ENCODE assay signal across 8 cellular contexts in the genomic region with DNA sequence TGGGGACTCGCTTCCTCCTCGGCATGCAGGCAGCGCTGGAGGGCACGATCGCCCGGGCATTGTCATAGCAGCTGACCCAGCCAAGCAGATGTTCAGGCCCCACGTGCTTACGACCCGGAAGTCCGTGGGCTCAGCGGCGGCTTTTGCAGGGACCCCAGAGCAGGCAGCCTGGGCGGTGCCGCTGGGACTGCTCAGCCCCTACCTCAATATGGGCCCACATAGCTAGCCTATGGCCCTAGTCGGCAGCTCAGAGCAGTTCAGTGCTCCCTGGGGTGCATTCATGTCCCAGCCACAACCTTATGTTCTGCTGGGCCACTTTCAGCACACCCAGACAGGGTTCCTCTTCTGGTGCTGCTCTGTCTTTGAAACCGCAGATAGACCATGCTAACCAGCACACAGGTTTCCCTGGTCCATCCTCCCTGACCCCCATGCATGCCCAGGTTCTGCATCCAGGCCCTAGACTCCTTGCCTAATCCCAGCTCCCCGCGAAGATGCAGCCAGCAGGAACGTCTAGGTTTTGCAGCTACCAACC. TPM values are rescaled to one million over a fixed set of nuclear protein-coding genes. Genes with fewer than 3 reads are reported as not detected.
DNase-seq lines count a peak whose midpoint lies in the region; ATAC-seq, FAIRE-seq and TF ChIP-seq lines count a peak whose summit lies in the region.

No MANE protein-coding gene starts in this region.

- H2AFZ ChIP-seq in endothelial cell of umbilical vein (ENCODE audit: low read depth, low read length) = peak overlapping the region; percentile 90

- POLR2A ChIA-PET in activated CD4-positive, alpha-beta memory T cell treated with anti-CD3 and anti-CD28 coated beads for 36 hours (lab: Charles Lee) = interaction anchor here (0.7 to 5.7 kb wide), 9 partner anchors 11 to 201 kb away, joined by 3 to 87 read pairs (median 4); a partner anchor contains a TSS
- POLR2A ChIA-PET in endothelial cell of umbilical vein (lab: Charles Lee) = interaction anchor here (1.0 to 2.1 kb wide), 2 partner anchors 11 to 156 kb away, joined by 3 to 29 read pairs; a partner anchor contains a TSS

- H4K20me1 ChIP-seq in endothelial cell of umbilical vein (replicated peaks; ENCODE audit: control insufficient read depth, extremely low read depth, insufficient read depth, low read length) = no peaks in the 10 kb centered on the region

- no peak overlapping the region for H3K9ac ChIP-seq in endothelial cell of umbilical vein (replicated peaks; ENCODE audit: extremely low read depth, insufficient read depth, low read length)

- DNase-seq in CD1c-positive myeloid dendritic cell (ENCODE audit: extremely low spot score) = peak; percentile 90
- DNase-seq in activated CD4-positive, alpha-beta memory T cell treated with anti-CD3 and anti-CD28 coated beads for 36 hours = peak; percentile 84
- DNase-seq in endothelial cell of umbilical vein (ENCODE audit: low read depth, low spot score) = peak; percentile 39
- DNase-seq in stimulated activated CD8-positive, alpha-beta memory T cell treated with anti-CD3 and anti-CD28 coated beads, Interleukin-7, amount 100 ng/mL, for 48 hours (ENCODE audit: extremely low read depth in 1 of 2, low read depth in 1 of 2) = peak; percentile 62 to 69
- no peak for DNase-seq in NCI-H82 (lab: John Stamatoyannopoulos, UW)

- no peaks in the 10 kb centered on the region for H3K36me3 Mint-ChIP-seq in activated CD4-positive, alpha-beta memory T cell treated with anti-CD3 and anti-CD28 coated beads for 36 hours

- CTCF ChIA-PET in activated CD4-positive, alpha-beta memory T cell treated with anti-CD3 and anti-CD28 coated beads for 36 hours (lab: Charles Lee) = interaction anchor here (1.0 to 2.7 kb wide), 8 partner anchors 34 to 830 kb away, joined by 3 to 15 read pairs (median 6); a partner anchor contains a TSS
- CTCF ChIA-PET in endothelial cell of umbilical vein (lab: Charles Lee) = interaction anchor here (0.9 to 1.6 kb wide), 5 partner anchors 10 to 830 kb away, joined by 3 to 6 read pairs (median 3); a partner anchor contains a TSS

- intact Hi-C loops in activated CD4-positive, alpha-beta memory T cell treated with anti-CD3 and anti-CD28 coated beads for 36 hours (cut with micrococcal nuclease) = loop anchor here (1.0 kb wide), 1 partner anchor 10 kb away; a partner anchor contains a TSS
- intact Hi-C loops in endothelial cell of umbilical vein (cut with micrococcal nuclease) = loop anchor here (1.0 to 2.0 kb wide), 2 partner anchors 9 to 26 kb away; no protein-coding TSS in a partner anchor

- no peaks in the 10 kb centered on the region for H3K79me2 ChIP-seq in endothelial cell of umbilical vein (ENCODE audit: control insufficient read depth, insufficient read depth, low read length)

- H3K4me2 ChIP-seq in endothelial cell of umbilical vein (ENCODE audit: insufficient read depth, low read length) = peak overlapping the region; percentile 65

- H3K9me3 Mint-ChIP-seq in activated CD4-positive, alpha-beta memory T cell treated with anti-CD3 and anti-CD28 coated beads for 36 hours = no peaks in the 10 kb centered on the region

- no peak overlapping the region for H3K27ac ChIP-seq in endothelial cell of umbilical vein (ENCODE audit: insufficient read depth, low read depth, low read length)
- H3K27ac ChIP-seq in muscle layer of duodenum (ENCODE audit: low read length) = peak overlapping the region; percentile 51

- H3K4me1 Mint-ChIP-seq in activated CD4-positive, alpha-beta memory T cell treated with anti-CD3 and anti-CD28 coated beads for 36 hours (ENCODE audit: low read depth) = peaks cover 12% of the 10 kb centered on the region

- peak overlapping the region in 2 of 3 experiments; percentile 34 to 53 for H3K4me3 ChIP-seq in endothelial cell of umbilical vein (replicated peaks in 1 of 3; ENCODE audit: insufficient read depth in 1 of 3, low read depth in 1 of 3, low read length in 3 of 3)
- peak overlapping the region; percentile 69 to 73 for H3K4me3 ChIP-seq in muscle layer of duodenum (ENCODE audit: low read depth in 1 of 2, low read length in 2 of 2)

- dilution Hi-C loops in endothelial cell of umbilical vein (cut with MboI; ENCODE audit: extremely low pct_ligation_motif_present, low sequenced_read_pairs) = no loop called here

- peak overlapping the region; percentile 82 for H3K4me3 Mint-ChIP-seq in activated CD4-positive, alpha-beta memory T cell treated with anti-CD3 and anti-CD28 coated beads for 36 hours

- no peak for FAIRE-seq in endothelial cell of umbilical vein (lab: Jason Lieb, UNC)

- H3K36me3 ChIP-seq in endothelial cell of umbilical vein (ENCODE audit: control insufficient read depth in 2 of 2, extremely low read depth in 1 of 2, insufficient read depth in 2 of 2, low read length in 2 of 2) (no peaks in the 10 kb centered on the region), muscle layer of duodenum (ENCODE audit: control insufficient read depth in 1 of 2, insufficient read depth in 2 of 2, low read length in 2 of 2) (no peaks in the 10 kb centered on the region)

- H3K9me3 ChIP-seq in endothelial cell of umbilical vein (replicated peaks; ENCODE audit: control insufficient read depth, insufficient read depth, low read length) (no peaks in the 10 kb centered on the region), muscle layer of duodenum (ENCODE audit: control insufficient read depth in 1 of 2, low read length in 2 of 2) (no peaks in the 10 kb centered on the region)

- TF ChIP-seq POLR2A in endothelial cell of umbilical vein (IDR thresholded peaks at IDR 0.05; ENCODE audit: low read depth, low read length) = no peak

- no peaks in the 10 kb centered on the region for H3K27me3 Mint-ChIP-seq in activated CD4-positive, alpha-beta memory T cell treated with anti-CD3 and anti-CD28 coated beads for 36 hours

- peak overlapping the region; percentile 88 for H3K27ac Mint-ChIP-seq in activated CD4-positive, alpha-beta memory T cell treated with anti-CD3 and anti-CD28 coated beads for 36 hours

- no TSS peak for BruUV-seq in endothelial cell of umbilical vein (replicated peaks; lab: Mats Ljungman, UMichigan)

- H3K4me1 ChIP-seq in endothelial cell of umbilical vein (ENCODE audit: control insufficient read depth, extremely low read depth, insufficient read depth, low read length) (peaks cover 6% of the 10 kb centered on the region), muscle layer of duodenum (ENCODE audit: control insufficient read depth in 1 of 2, insufficient read depth in 2 of 2, low read length in 2 of 2) (peaks cover 0 to 5% of the 10 kb centered on the region in 2 donors)

- H3K27me3 ChIP-seq in endothelial cell of umbilical vein (ENCODE audit: control insufficient read depth in 2 of 2, insufficient read depth in 2 of 2, low read length in 2 of 2) (no peaks in the 10 kb centered on the region), muscle layer of duodenum (ENCODE audit: low read depth, low read length) (no peaks in the 10 kb centered on the region)

- no peak for TF ChIP-seq CTCF in endothelial cell of umbilical vein (IDR thresholded peaks at IDR 0.05; ENCODE audit: extremely low read depth in 1 of 2, insufficient read depth in 1 of 2, low read depth in 1 of 2, low read length in 2 of 2)

- ATAC-seq in GM19397 (IDR thresholded peaks at IDR 0.05; ENCODE audit: unreplicated experiment) (peak; percentile 92), HG03565 (IDR thresholded peaks at IDR 0.05; ENCODE audit: unreplicated experiment) (peak; percentile 80)

- no peaks in the 10 kb centered on the region for H3K9me1 ChIP-seq in endothelial cell of umbilical vein (replicated peaks; ENCODE audit: control insufficient read depth, extremely low read depth, insufficient read depth, low read length)

TF ChIP-seq in endothelial cell of umbilical vein, 7 proteins besides CTCF, POLR2A, EP300 and RAD21 (continues in another document):
- TF ChIP-seq GATA2 (IDR thresholded peaks at IDR 0.05; ENCODE audit: insufficient read depth, insufficient read length, low read depth, low read length) = no peak
- TF ChIP-seq, protein P1, sequence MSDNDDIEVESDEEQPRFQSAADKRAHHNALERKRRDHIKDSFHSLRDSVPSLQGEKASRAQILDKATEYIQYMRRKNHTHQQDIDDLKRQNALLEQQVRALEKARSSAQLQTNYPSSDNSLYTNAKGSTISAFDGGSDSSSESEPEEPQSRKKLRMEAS (IDR thresholded peaks at IDR 0.05; ENCODE audit: insufficient read depth, insufficient read length) = peak; percentile 84

RNA-seq across cellular contexts. Expression of a gene that starts 10.4 kb away (rescaled TPM):
- total RNA-seq in activated CD4-positive, alpha-beta memory T cell treated with anti-CD3 and anti-CD28 coated beads for 36 hours = 100 to 1,000 TPM; 390 to 393 TPM
- 260 and 282 TPM in 2 replicates for total RNA-seq in endothelial cell of umbilical vein
- 255 and 401 TPM in 2 replicates for polyA plus RNA-seq in endothelial cell of umbilical vein
- polyA plus RNA-seq in endothelial cell of umbilical vein (2011; cell fraction: cytosol; rRNA removed) = 252 and 274 TPM in 2 replicates
- polyA plus RNA-seq in endothelial cell of umbilical vein (2011; cell fraction: nucleus; rRNA removed) = 925 and 1,304 TPM in 2 replicates
- 354 and 358 TPM in 2 replicates for polyA plus RNA-seq in endothelial cell of umbilical vein (2012)
- 312 and 381 TPM in 2 replicates for polyA minus RNA-seq in endothelial cell of umbilical vein
- polyA minus RNA-seq in endothelial cell of umbilical vein (2011; cell fraction: cytosol; rRNA and poly(A)+ RNA removed) = 231 TPM
- 447 and 547 TPM in 2 replicates for polyA minus RNA-seq in endothelial cell of umbilical vein (2011; cell fraction: nucleus; rRNA and poly(A)+ RNA removed)

RNA-seq across cellular contexts. Expression of a gene that starts 33.3 kb away (rescaled TPM):
- total RNA-seq in activated CD4-positive, alpha-beta memory T cell treated with anti-CD3 and anti-CD28 coated beads for 36 hours = 100 to 1,000 TPM; 118 to 127 TPM
- 29.1 and 33.7 TPM in 2 replicates for total RNA-seq in endothelial cell of umbilical vein
- polyA plus RNA-seq in endothelial cell of umbilical vein = 4.6 and 6.2 TPM in 2 replicates
- polyA plus RNA-seq in endothelial cell of umbilical vein (2011; cell fraction: cytosol; rRNA removed) = 13.1 and 15.5 TPM in 2 replicates
- 28.0 and 36.6 TPM in 2 replicates for polyA plus RNA-seq in endothelial cell of umbilical vein (2011; cell fraction: nucleus; rRNA removed)
- polyA plus RNA-seq in endothelial cell of umbilical vein (2012) = 18.1 and 27.7 TPM in 2 replicates
- polyA minus RNA-seq in endothelial cell of umbilical vein = 6.2 and 6.3 TPM in 2 replicates
- polyA minus RNA-seq in endothelial cell of umbilical vein (2011; cell fraction: cytosol; rRNA and poly(A)+ RNA removed) = 25.2 TPM
- 7.2 and 10.0 TPM in 2 replicates for polyA minus RNA-seq in endothelial cell of umbilical vein (2011; cell fraction: nucleus; rRNA and poly(A)+ RNA removed)

RNA-seq across cellular contexts. Expression of a gene that starts 55.8 kb away (rescaled TPM):
- not detected for total RNA-seq in activated CD4-positive, alpha-beta memory T cell treated with anti-CD3 and anti-CD28 coated beads for 36 hours
- not detected in 2 replicates for total RNA-seq in endothelial cell of umbilical vein
- polyA plus RNA-seq in endothelial cell of umbilical vein = not detected in 2 replicates
- polyA plus RNA-seq in endothelial cell of umbilical vein (2011; cell fraction: cytosol; rRNA removed) = not detected in 2 replicates
- polyA plus RNA-seq in endothelial cell of umbilical vein (2011; cell fraction: nucleus; rRNA removed) = not detected in 2 replicates
- not detected in 2 replicates for polyA plus RNA-seq in endothelial cell of umbilical vein (2012)
- polyA minus RNA-seq in endothelial cell of umbilical vein = not detected in 2 replicates
- polyA minus RNA-seq in endothelial cell of umbilical vein (2011; cell fraction: cytosol; rRNA and poly(A)+ RNA removed) = not detected
- polyA minus RNA-seq in endothelial cell of umbilical vein (2011; cell fraction: nucleus; rRNA and poly(A)+ RNA removed) = not detected in 2 replicates
